In genomic region chr6:15496345-15497131, GRCh38 we compare ENCODE assay signal across 12 cellular contexts.
"Had no signal": no experiment of that assay in that cellular context is flagged by ENCODE, and none has a peak within 500 bp of the region (broad histone marks: within the 10 kb centered on the region; RNA-seq: fewer than 3 reads in every experiment).

No MANE protein-coding gene starts in this region.

- H3K4me3 Mint-ChIP-seq: brain had no signal

- H3K27me3 Mint-ChIP-seq: brain had no signal

- H3K27me3 ChIP-seq: foreskin keratinocyte, heart left ventricle, pancreas, tibial artery, vagina had no signal

- DNase-seq: activated effector memory CD4-positive, alpha-beta T cell treated with anti-CD3 and anti-CD28 coated beads, Interleukin-2, amount 50 U/mL, for 16 hours; amygdala; foreskin keratinocyte; retina had no signal

- H3K9me3 Mint-ChIP-seq: activated naive CD4-positive, alpha-beta T cell treated with anti-CD3 and anti-CD28 coated beads, Interleukin-2, amount 50 U/mL, for 72 hours; brain; neural crest cell had no signal

- H3K27ac ChIP-seq: foreskin keratinocyte, pancreas, skin epidermis, tibial artery, vagina had no signal

- ATAC-seq: activated naive CD4-positive, alpha-beta T cell treated with anti-CD3 and anti-CD28 coated beads, Interleukin-2, amount 50 U/mL, for 72 hours; foreskin keratinocyte; pancreas had no signal

- H3K4me3 ChIP-seq: heart left ventricle, pancreas, skin epidermis, tibial artery, vagina had no signal

- H3K9me3 ChIP-seq: heart left ventricle, pancreas, tibial artery, vagina had no signal
